Comparison of ENCODE assay signal across 9 cellular contexts in the genomic region with DNA sequence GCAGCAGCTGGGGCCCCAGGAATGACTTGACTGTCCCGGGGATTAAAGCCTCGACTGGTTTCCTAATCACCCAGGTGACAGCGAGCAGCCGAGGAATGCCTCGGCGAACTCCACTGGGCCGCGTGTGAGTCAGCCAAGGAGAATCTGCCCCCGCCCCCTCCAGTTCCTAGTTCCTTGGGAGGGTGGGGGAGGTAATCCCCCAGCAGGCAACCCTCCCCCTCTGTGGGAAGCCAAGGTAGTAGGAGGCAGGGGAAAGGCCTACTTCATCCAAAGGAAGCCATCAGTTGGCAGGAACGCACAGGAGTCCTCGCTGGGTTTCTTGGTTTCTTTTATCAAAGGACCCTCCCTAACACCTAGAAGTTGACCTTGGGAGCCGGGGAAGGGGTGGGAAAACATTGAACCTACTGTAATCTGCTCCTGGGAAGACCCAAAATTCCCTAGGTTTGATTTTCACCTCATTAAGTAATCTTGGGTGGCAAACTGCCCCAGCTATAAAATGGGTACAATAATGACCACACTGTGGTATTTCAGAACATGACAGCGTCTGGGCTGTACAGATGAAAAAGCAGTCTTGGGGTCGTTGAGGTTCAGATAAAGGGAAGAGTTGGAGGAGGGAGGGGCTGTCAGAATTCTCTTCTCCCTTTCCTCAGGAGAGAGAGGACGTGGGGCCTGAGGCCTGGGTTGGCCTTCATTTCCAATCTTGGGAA. TPM values are rescaled to one million over a fixed set of nuclear protein-coding genes. Genes with fewer than 3 reads are reported as not detected.
A peak's percentile ranks its signal among the peaks of the same experiment; 100 is the strongest.
DNase-seq lines count a peak whose midpoint lies in the region; TF ChIP-seq lines count a peak whose summit lies in the region.
"Had no signal": no experiment of that assay in that cellular context is flagged by ENCODE, and none has a peak within 500 bp of the region (broad histone marks: within the 10 kb centered on the region; RNA-seq: fewer than 3 reads in every experiment).

No MANE protein-coding gene starts in this region.

- no peaks in the 10 kb centered on the region for H3K27me3 ChIP-seq in AG04450 (ENCODE audit: control insufficient read depth, insufficient read depth, low read length)
- no peaks in the 10 kb centered on the region for H3K27me3 ChIP-seq in MG63
- H3K27me3 ChIP-seq in ectodermal cell (ENCODE audit: control insufficient read depth, insufficient read depth, low read length, poor library complexity, severe bottlenecking), result peaks cover 11% of the 10 kb centered on the region
- H3K27me3 ChIP-seq in muscle layer of colon (ENCODE audit: control insufficient read depth in 1 of 2, insufficient read depth in 2 of 2, low read length in 2 of 2), result no peaks in the 10 kb centered on the region
- H3K27me3 ChIP-seq in CD8-positive, alpha-beta memory T cell (ENCODE audit: insufficient read depth, low read length, poor library complexity, severe bottlenecking), result peaks cover 14% of the 10 kb centered on the region

- H3K4me3 ChIP-seq in AG04450 (ENCODE audit: low read depth, low read length) (peak overlapping the region; percentile 23), MG63 (no peak overlapping the region), ectodermal cell (ENCODE audit: insufficient read depth, low read depth, low read length) (peak overlapping the region; percentile 51), muscle layer of colon (ENCODE audit: low read depth in 1 of 2, low read length in 2 of 2) (peak overlapping the region; percentile 55 to 84)
- H3K4me3 ChIP-seq in CD8-positive, alpha-beta memory T cell (ENCODE audit: low read length), result no peak overlapping the region

- POLR2A ChIA-PET in AG04450 (lab: Yijun Ruan, JAX), result no interaction called here
- POLR2A ChIA-PET in CD8-positive, alpha-beta memory T cell (lab: Charles Lee), result no interaction called here

- H3K4me1 ChIP-seq in ectodermal cell (ENCODE audit: control insufficient read depth, insufficient read depth, low read length) (peaks cover 30% of the 10 kb centered on the region), muscle layer of colon (ENCODE audit: insufficient read depth, low read length) (peaks cover 41% of the 10 kb centered on the region)
- no peaks in the 10 kb centered on the region for H3K4me1 ChIP-seq in CD8-positive, alpha-beta memory T cell (ENCODE audit: insufficient read depth, low read length)

- peak overlapping the region; percentile 81 for H3K9ac ChIP-seq in muscle layer of colon (ENCODE audit: low read length)

- DNase-seq in AG04450 (ENCODE audit: low read depth, low spot score) (no peak), MG63 (peak; percentile 69), T-helper 1 cell (no peak), OCI-M1 (lab: John Stamatoyannopoulos, UW) (no peak), amygdala (lab: John Stamatoyannopoulos, UW) (no peak)
- DNase-seq in CD8-positive, alpha-beta memory T cell, result no peak

- no peaks in the 10 kb centered on the region for H3K9me3 Mint-ChIP-seq in CD8-positive, alpha-beta memory T cell

- TF ChIP-seq CTCF in AG04450 (IDR thresholded peaks at IDR 0.05; ENCODE audit: low read depth, low read length), result no peak

- WGBS in ectodermal cell, 2 experiments, result 5% methylated on average over 15 of the region's 15 CpGs

- H3K27ac ChIP-seq in AG04450 (ENCODE audit: low read depth, low read length) (peak overlapping the region; percentile 52), ectodermal cell (ENCODE audit: insufficient read depth, low read depth, low read length, poor library complexity, severe bottlenecking) (peak overlapping the region; percentile 36), muscle layer of colon (ENCODE audit: low read depth, low read length) (peak overlapping the region; percentile 70)
- no peak overlapping the region for H3K27ac ChIP-seq in CD8-positive, alpha-beta memory T cell (ENCODE audit: low read depth, low read length)

- CTCF ChIA-PET in AG04450 (lab: Charles Lee), result interaction anchor here (1.5 kb wide), 1 partner anchor 14 kb away, joined by 11 read pairs; no protein-coding TSS in a partner anchor
- CTCF ChIA-PET in CD8-positive, alpha-beta memory T cell (lab: Charles Lee), result interaction anchor here (3.4 kb wide), 1 partner anchor 14 kb away, joined by 17 read pairs; no protein-coding TSS in a partner anchor

- H3K9me3 ChIP-seq in AG04450 (ENCODE audit: control insufficient read depth, insufficient read depth, low read length) (peaks cover 1% of the 10 kb centered on the region; the same call in 1 of the 2 replicates), MG63 (no peaks in the 10 kb centered on the region), ectodermal cell (ENCODE audit: control insufficient read depth, low read length) (no peaks in the 10 kb centered on the region), muscle layer of colon (ENCODE audit: low read length) (no peaks in the 10 kb centered on the region)
- no peaks in the 10 kb centered on the region for H3K9me3 ChIP-seq in CD8-positive, alpha-beta memory T cell (ENCODE audit: low read length)

- peaks cover 3 to 10% (median 6%) of the 10 kb centered on the region in 3 donors for H3K4me1 Mint-ChIP-seq in CD8-positive, alpha-beta memory T cell

- H3K27ac Mint-ChIP-seq in CD8-positive, alpha-beta memory T cell, result no peak overlapping the region

- H3K36me3 Mint-ChIP-seq in CD8-positive, alpha-beta memory T cell, result no peaks in the 10 kb centered on the region

- H3K4me3 Mint-ChIP-seq in CD8-positive, alpha-beta memory T cell, result peak overlapping the region in 2 of 7 donors; percentile 39 to 53

- H3K36me3 ChIP-seq in MG63 (no peaks in the 10 kb centered on the region), ectodermal cell (ENCODE audit: control insufficient read depth, insufficient read depth, low read length) (no peaks in the 10 kb centered on the region), muscle layer of colon (ENCODE audit: insufficient read depth, low read length) (peaks cover 4% of the 10 kb centered on the region)
- H3K36me3 ChIP-seq in CD8-positive, alpha-beta memory T cell (ENCODE audit: insufficient read depth, low read length), result no peaks in the 10 kb centered on the region

- peaks cover 21 to 33% of the 10 kb centered on the region in 2 donors for H3K27me3 Mint-ChIP-seq in CD8-positive, alpha-beta memory T cell

RNA-seq across cellular contexts. Expression of a gene that starts 1.4 kb away (rescaled TPM):
- 1.5 and 2.1 TPM in 2 replicates for polyA plus RNA-seq in AG04450 (2011; rRNA removed)
- 2.8 and 4.2 TPM in 2 replicates for polyA minus RNA-seq in AG04450 (2011; rRNA and poly(A)+ RNA removed)
- 0.86 and 2.4 TPM in 2 replicates for total RNA-seq in MG63 (2014; rRNA removed; shearing (Covaris generic); ENCODE audit: low replicate concordance)
- polyA plus RNA-seq in ectodermal cell (2013, experiment 1 of 4), result 9.1 TPM
- 13.5 TPM for polyA plus RNA-seq in ectodermal cell (2013, experiment 2 of 4)
- polyA plus RNA-seq in ectodermal cell (2013, experiment 3 of 4), result 7.3 TPM
- 8.2 TPM for polyA plus RNA-seq in ectodermal cell (2013, experiment 4 of 4)
- total RNA-seq in CD8-positive, alpha-beta memory T cell, result not detected
- not detected for polyA plus RNA-seq in CD8-positive, alpha-beta memory T cell

RNA-seq across cellular contexts. Expression of a gene that starts 17.7 kb away (rescaled TPM):
- polyA plus RNA-seq in AG04450 (2011; rRNA removed), result 47.1 and 50.7 TPM in 2 replicates
- 20.6 and 20.9 TPM in 2 replicates for polyA minus RNA-seq in AG04450 (2011; rRNA and poly(A)+ RNA removed)
- total RNA-seq in MG63 (2014; rRNA removed; shearing (Covaris generic); ENCODE audit: low replicate concordance), result 4.7 and 8.8 TPM in 2 replicates
- 1.4 TPM for polyA plus RNA-seq in ectodermal cell (2013, experiment 1 of 4)
- polyA plus RNA-seq in ectodermal cell (2013, experiment 2 of 4), result 1.8 TPM
- 1.8 TPM for polyA plus RNA-seq in ectodermal cell (2013, experiment 3 of 4)
- polyA plus RNA-seq in ectodermal cell (2013, experiment 4 of 4), result 2.3 TPM
- 1 to 10 TPM in 1 of 2 experiments, under 1 TPM in 1; 0.73 to 1.2 TPM for total RNA-seq in CD8-positive, alpha-beta memory T cell
- not detected for polyA plus RNA-seq in CD8-positive, alpha-beta memory T cell

RNA-seq across cellular contexts. Expression of a gene that starts 50.9 kb away (rescaled TPM):
- polyA plus RNA-seq in AG04450 (2011; rRNA removed), result 0.06 TPM in 1 of 2 replicates, not detected in the other
- not detected in 2 replicates for polyA minus RNA-seq in AG04450 (2011; rRNA and poly(A)+ RNA removed)
- not detected in 2 replicates for total RNA-seq in MG63 (2014; rRNA removed; shearing (Covaris generic); ENCODE audit: low replicate concordance)
- 0.37 TPM for polyA plus RNA-seq in ectodermal cell (2013, experiment 1 of 4)
- polyA plus RNA-seq in ectodermal cell (2013, experiment 2 of 4), result 0.73 TPM
- 0.32 TPM for polyA plus RNA-seq in ectodermal cell (2013, experiment 3 of 4)
- polyA plus RNA-seq in ectodermal cell (2013, experiment 4 of 4), result 0.41 TPM
- total RNA-seq in CD8-positive, alpha-beta memory T cell, result under 1 TPM; 0.24 to 0.39 TPM
- polyA plus RNA-seq in CD8-positive, alpha-beta memory T cell, result 4.6 TPM
- total RNA-seq: sciatic nerve had no signal

Comparison
In these comparisons a context has a peak if more than half of its experiments do, and no peak if none do; other contexts are left out.
1. H3K4me3 ChIP-seq: peak in AG04450 (single experiment), ectodermal cell (single experiment) and muscle layer of colon (2 of 2); none in MG63 (single experiment) and CD8-positive, alpha-beta memory T cell (single experiment).